In genomic region chr1:111857251-111857651, GRCh38 we compare ENCODE assay signal across 20 cellular contexts.
A peak's percentile ranks its signal among the peaks of the same experiment; 100 is the strongest.
DNase-seq lines count a peak whose midpoint lies in the region; ATAC-seq and TF ChIP-seq lines count a peak whose summit lies in the region.
"Had no signal": no experiment of that assay in that cellular context is flagged by ENCODE, and none has a peak within 500 bp of the region (broad histone marks: within the 10 kb centered on the region; RNA-seq: fewer than 3 reads in every experiment).

No MANE protein-coding gene starts in this region.

- in situ Hi-C loops in G401 (cut with HindIII; ENCODE audit: low sequenced_read_pairs) = no loop called here

- intact Hi-C loops in Right ventricle myocardium superior (cut with DNase I) = no loop called here
- intact Hi-C loops in activated CD8-positive, alpha-beta T cell treated with anti-CD3 and anti-CD28 coated beads for 36 hours (cut with micrococcal nuclease) = no loop called here

- H3K36me3 Mint-ChIP-seq in activated CD8-positive, alpha-beta T cell treated with anti-CD3 and anti-CD28 coated beads for 36 hours (ENCODE audit: low read depth) = no peaks in the 10 kb centered on the region
- H3K36me3 Mint-ChIP-seq in effector memory CD8-positive, alpha-beta T cell (ENCODE audit: insufficient read depth) = no peaks in the 10 kb centered on the region
- H3K36me3 Mint-ChIP-seq: naive thymus-derived CD8-positive, alpha-beta T cell; T-cell had no signal

- peak; percentile 90 for DNase-seq in G401 (ENCODE audit: low spot score)
- peak in 45 of 58 donors; percentile 9 to 84 (median 37) for DNase-seq in anterior cingulate cortex (lab: John Stamatoyannopoulos, UW)
- peak; percentile 75 for DNase-seq in Right ventricle myocardium superior
- DNase-seq in midbrain (lab: John Stamatoyannopoulos, UW) = peak; percentile 30
- no peak for DNase-seq in activated CD8-positive, alpha-beta T cell treated with anti-CD3 and anti-CD28 coated beads for 36 hours
- DNase-seq in HUDEP-2 (lab: John Stamatoyannopoulos, UW; ENCODE audit: unreplicated experiment in 76 of 76) = no peak
- DNase-seq in effector memory CD8-positive, alpha-beta T cell = no peak
- DNase-seq: activated CD4-positive, CD25-positive, alpha-beta regulatory T cell treated with anti-CD3 and anti-CD28 coated beads, Interleukin-2, amount 50 U/mL, for 72 hours; activated naive CD4-positive, alpha-beta T cell; activated T-cell treated with anti-CD3 and anti-CD28 coated beads, Interleukin-2, amount 50 U/mL, for 4 hours; adrenal gland; foreskin fibroblast; H9; MM.1S; naive thymus-derived CD8-positive, alpha-beta T cell; pancreas; SJCRH30; T-cell; uterus had no signal

- H3K4me1 Mint-ChIP-seq in activated CD8-positive, alpha-beta T cell treated with anti-CD3 and anti-CD28 coated beads for 36 hours (ENCODE audit: low read depth) = no peaks in the 10 kb centered on the region
- H3K4me1 Mint-ChIP-seq in effector memory CD8-positive, alpha-beta T cell (ENCODE audit: low read depth in 2 of 2) = no peaks in the 10 kb centered on the region
- H3K4me1 Mint-ChIP-seq: naive thymus-derived CD8-positive, alpha-beta T cell; T-cell had no signal

- H3K9me3 Mint-ChIP-seq in activated CD8-positive, alpha-beta T cell treated with anti-CD3 and anti-CD28 coated beads for 36 hours = no peaks in the 10 kb centered on the region
- H3K9me3 Mint-ChIP-seq in effector memory CD8-positive, alpha-beta T cell = no peaks in the 10 kb centered on the region
- H3K9me3 Mint-ChIP-seq: activated T-cell treated with anti-CD3 and anti-CD28 coated beads, Interleukin-2, amount 50 U/mL, for 4 hours; H9; T-cell had no signal

- ATAC-seq in Right ventricle myocardium superior (ENCODE audit: poor library complexity) (peak; percentile 87), GM19463 (IDR thresholded peaks at IDR 0.05; ENCODE audit: unreplicated experiment) (no peak)
- ATAC-seq in activated CD8-positive, alpha-beta T cell treated with anti-CD3 and anti-CD28 coated beads for 36 hours = no peak
- ATAC-seq in effector memory CD8-positive, alpha-beta T cell (replicated peaks) = no peak
- ATAC-seq: activated T-cell treated with anti-CD3 and anti-CD28 coated beads, Interleukin-2, amount 50 U/mL, for 4 hours; naive thymus-derived CD8-positive, alpha-beta T cell; T-cell had no signal

- TF ChIP-seq CTCF in activated CD8-positive, alpha-beta T cell treated with anti-CD3 and anti-CD28 coated beads for 36 hours (IDR thresholded peaks at IDR 0.05) = no peak

- H3K4me3 Mint-ChIP-seq in activated CD8-positive, alpha-beta T cell treated with anti-CD3 and anti-CD28 coated beads for 36 hours = no peak overlapping the region
- no peak overlapping the region for H3K4me3 Mint-ChIP-seq in effector memory CD8-positive, alpha-beta T cell
- H3K4me3 Mint-ChIP-seq: activated T-cell treated with anti-CD3 and anti-CD28 coated beads, Interleukin-2, amount 50 U/mL, for 4 hours; H9; naive thymus-derived CD8-positive, alpha-beta T cell; T-cell had no signal

- POLR2A ChIA-PET in activated CD8-positive, alpha-beta T cell treated with anti-CD3 and anti-CD28 coated beads for 36 hours (lab: Charles Lee) = no interaction called here

- CTCF ChIA-PET in activated CD8-positive, alpha-beta T cell treated with anti-CD3 and anti-CD28 coated beads for 36 hours (lab: Charles Lee) = no interaction called here

- peaks cover 15% of the 10 kb centered on the region for H3K27me3 Mint-ChIP-seq in activated CD8-positive, alpha-beta T cell treated with anti-CD3 and anti-CD28 coated beads for 36 hours
- peaks cover 49 to 98% of the 10 kb centered on the region in 2 donors for H3K27me3 Mint-ChIP-seq in effector memory CD8-positive, alpha-beta T cell

- no peak overlapping the region for H3K27ac Mint-ChIP-seq in activated CD8-positive, alpha-beta T cell treated with anti-CD3 and anti-CD28 coated beads for 36 hours
- H3K27ac Mint-ChIP-seq in effector memory CD8-positive, alpha-beta T cell = no peak overlapping the region
- H3K27ac Mint-ChIP-seq: naive thymus-derived CD8-positive, alpha-beta T cell; T-cell had no signal

Comparison
In these comparisons a context has a peak if more than half of its experiments do, and no peak if none do; other contexts are left out.
1. DNase-seq: peak in G401 (single experiment), anterior cingulate cortex (45 of 58), Right ventricle myocardium superior (single experiment) and midbrain (single experiment); none in activated CD8-positive, alpha-beta T cell treated with anti-CD3 and anti-CD28 coated beads for 36 hours (single experiment), HUDEP-2 (0 of 76) and effector memory CD8-positive, alpha-beta T cell (0 of 3).